ENCODE assay signal across 3 cellular contexts in genomic region chr6:30843611-30843998, GRCh38.
TF ChIP-seq lines count a peak whose summit lies in the region.

No MANE protein-coding gene starts in this region.

TF ChIP-seq in SK-N-SH, 30 proteins besides CTCF, POLR2A, EP300 and RAD21 (continued from another document):
- TF ChIP-seq MXI1 (IDR thresholded peaks at IDR 0.05; ENCODE audit: low read depth, low read length) (no peak), GABPA (IDR thresholded peaks at IDR 0.05; ENCODE audit: low read depth) (no peak), MEF2A (IDR thresholded peaks at IDR 0.05; ENCODE audit: borderline replicate concordance, low read depth) (no peak), YY1 (IDR thresholded peaks at IDR 0.05; ENCODE audit: low read depth) (no peak), FOXJ3 (CRISPR knock-in tag; IDR thresholded peaks at IDR 0.05) (no peak), NRF1 (IDR thresholded peaks at IDR 0.05; ENCODE audit: low read depth, low read length) (no peak), NFIC (IDR thresholded peaks at IDR 0.05; ENCODE audit: borderline replicate concordance) (no peak), TCF12 (IDR thresholded peaks at IDR 0.05) (no peak), USF2 (IDR thresholded peaks at IDR 0.05; ENCODE audit: borderline replicate concordance, low read depth, low read length) (no peak), TAF1 (IDR thresholded peaks at IDR 0.05; ENCODE audit: borderline replicate concordance, low read depth, low read length) (no peak), POLR2AphosphoS5 (IDR thresholded peaks at IDR 0.05; ENCODE audit: low read depth, low read length) (no peak)

TF ChIP-seq in SK-N-SH treated with all-trans-retinoic acid at 6 μM for 48 hours, 23 proteins besides CTCF, POLR2A, EP300 and RAD21 (continued from another document):
- no peak for TF ChIP-seq POU6F1 (CRISPR knock-in tag; IDR thresholded peaks at IDR 0.05; ENCODE audit: borderline replicate concordance, low read depth)
- TF ChIP-seq ZNF70 (CRISPR knock-in tag; IDR thresholded peaks at IDR 0.05): no peak
- TF ChIP-seq ISL1 (CRISPR knock-in tag; IDR thresholded peaks at IDR 0.05): no peak
TF ChIP-seq in SK-N-SH treated with all-trans-retinoic acid at 6 μM for 48 hours: peak in this region for 0.

TF ChIP-seq in WTC11, 78 proteins besides CTCF, POLR2A, EP300 and RAD21 (continued from another document):
- no peak for TF ChIP-seq ARID4B (CRISPR knock-in tag; IDR thresholded peaks at IDR 0.05; ENCODE audit: borderline replicate concordance)
TF ChIP-seq in WTC11: peak in this region for 0.
